Comparison of ENCODE assay signal across 22 cellular contexts in the genomic region with DNA sequence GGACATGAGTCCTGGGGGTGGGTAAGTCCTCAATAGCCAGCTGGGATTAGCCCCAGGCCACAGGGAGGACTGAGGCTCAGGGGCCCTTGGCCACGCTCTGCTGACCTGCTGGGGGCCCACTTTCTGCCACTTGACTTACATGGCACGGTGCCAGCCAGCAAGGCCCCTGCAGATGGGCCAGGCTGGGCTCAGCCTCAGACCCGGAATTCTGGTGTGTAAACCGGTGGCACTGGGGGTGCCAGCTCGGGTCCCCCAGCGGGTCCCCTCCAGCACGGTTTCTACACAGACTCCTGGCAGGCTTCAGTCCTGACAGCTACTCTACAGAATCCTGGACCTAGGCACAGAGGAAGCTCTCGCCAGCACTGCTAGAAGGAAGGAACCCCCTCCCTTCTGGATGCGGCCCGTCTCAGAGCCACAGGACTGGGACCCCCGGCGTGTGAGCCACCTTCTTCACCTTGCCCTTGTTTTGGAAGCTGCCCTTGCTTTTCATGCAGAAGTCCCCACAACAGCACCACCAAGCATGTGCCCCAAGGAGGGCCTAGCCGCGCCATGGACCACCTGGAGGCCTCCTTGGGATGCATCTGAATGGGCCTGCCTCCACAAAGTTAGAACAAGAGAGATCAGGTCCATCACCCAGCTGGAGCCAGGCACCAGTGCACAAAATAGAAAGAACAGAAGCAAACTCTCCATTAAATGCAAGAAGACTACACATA. TPM values are rescaled to one million over a fixed set of nuclear protein-coding genes. Genes with fewer than 3 reads are reported as not detected.
DNase-seq lines count a peak whose midpoint lies in the region; ATAC-seq and TF ChIP-seq lines count a peak whose summit lies in the region.
"Had no signal": no experiment of that assay in that cellular context is flagged by ENCODE, and none has a peak within 500 bp of the region (broad histone marks: within the 10 kb centered on the region; RNA-seq: fewer than 3 reads in every experiment).

No MANE protein-coding gene starts in this region.

- no peaks in the 10 kb centered on the region for H3K4me1 ChIP-seq in RWPE2 (ENCODE audit: insufficient read depth, poor library complexity, severe bottlenecking)
- H3K4me1 ChIP-seq in lower lobe of right lung = peaks cover 29% of the 10 kb centered on the region
- H3K4me1 ChIP-seq in upper lobe of right lung = peaks cover 13% of the 10 kb centered on the region

- H3K9me3 ChIP-seq in RWPE2 (ENCODE audit: severe bottlenecking) (no peaks in the 10 kb centered on the region), lower lobe of right lung (no peaks in the 10 kb centered on the region), upper lobe of right lung (no peaks in the 10 kb centered on the region)
- H3K9me3 ChIP-seq: suprapubic skin had no signal

- ATAC-seq in left cardiac atrium (no peak), RWPE2 (ENCODE audit: low read depth) (no peak), lower lobe of right lung (no peak), upper lobe of right lung (no peak)
- ATAC-seq: activated CD4-positive, CD25-positive, alpha-beta regulatory T cell treated with anti-CD3 and anti-CD28 coated beads, Interleukin-2, amount 50 U/mL, for 24 hours; activated CD8-positive, alpha-beta T cell treated with anti-CD3 and anti-CD28 coated beads, Interleukin-2, amount 10 ng/mL, durations not matched to agents 7 days and 5 days; activated T-cell treated with anti-CD3 and anti-CD28 coated beads, Interleukin-2, amount 50 U/mL, for 4 hours; stimulated activated naive B cell treated with anti-CD40 and anti-IgM and Interleukin-4, amounts not matched to agents 10 μg/mL and 1 μg/mL and 100 μg/mL, for 72 hours had no signal

- H3K4me3 ChIP-seq in RWPE2 (ENCODE audit: severe bottlenecking) = no peak overlapping the region
- no peak overlapping the region for H3K4me3 ChIP-seq in lower lobe of right lung
- H3K4me3 ChIP-seq in upper lobe of right lung = no peak overlapping the region
- H3K4me3 ChIP-seq: cardiac muscle cell, suprapubic skin had no signal

- no peaks in the 10 kb centered on the region for H3K36me3 ChIP-seq in RWPE2 (ENCODE audit: low read depth)
- peaks cover 6% of the 10 kb centered on the region for H3K36me3 ChIP-seq in lower lobe of right lung
- H3K36me3 ChIP-seq in upper lobe of right lung = no peaks in the 10 kb centered on the region
- H3K36me3 ChIP-seq: cardiac muscle cell had no signal

- DNase-seq in cardiac septum (ENCODE audit: low spot score) = peak; percentile 26
- no peak for DNase-seq in left cardiac atrium
- DNase-seq in RWPE2 (ENCODE audit: low spot score) = peak; percentile 38
- peak; percentile 41 for DNase-seq in lower lobe of right lung
- peak; percentile 58 for DNase-seq in upper lobe of right lung
- no peak for DNase-seq in NCI-H748 (lab: John Stamatoyannopoulos, UW; ENCODE audit: unreplicated experiment)
- no peak for DNase-seq in RPMI8226
- DNase-seq in NCI-H1417 (lab: John Stamatoyannopoulos, UW) = no peak
- DNase-seq: activated CD8-positive, alpha-beta T cell treated with anti-CD3 and anti-CD28 coated beads, Interleukin-2, amount 10 ng/mL, durations not matched to agents 7 days and 5 days; activated naive CD4-positive, alpha-beta T cell treated with anti-CD3 and anti-CD28 coated beads, Interleukin-2, amount 10 ng/mL, durations not matched to agents 7 days and 5 days; activated T-cell treated with anti-CD3 and anti-CD28 coated beads, Interleukin-2, amount 50 U/mL, for 4 hours; mesenchymal stem cell; NCI-H1105; NCI-H2227 treated with DMSO at 0.1 percent for 48 hours; NCI-H774; stimulated activated CD4-positive, alpha-beta T cell treated with anti-CD3 and anti-CD28 coated beads, Interleukin-12 subunit alpha, Interleukin-12 subunit beta, amount 100 ng/mL, for 4 hours; stimulated activated CD4-positive, alpha-beta T cell treated with anti-CD3 and anti-CD28 coated beads, Interleukin-4, amount 100 ng/mL, for 24 hours; stimulated activated naive B cell treated with anti-CD40 and anti-IgM and Interleukin-4, amounts not matched to agents 10 μg/mL and 1 μg/mL and 100 μg/mL, for 72 hours had no signal

- no peak overlapping the region for H3K27ac ChIP-seq in RWPE2 (ENCODE audit: poor library complexity, severe bottlenecking)
- H3K27ac ChIP-seq in lower lobe of right lung = no peak overlapping the region
- H3K27ac ChIP-seq in upper lobe of right lung = no peak overlapping the region
- H3K27ac ChIP-seq: C4-2B, cardiac muscle cell, suprapubic skin had no signal

- TF ChIP-seq CTCF in RWPE2 (IDR thresholded peaks at IDR 0.05; ENCODE audit: poor library complexity, severe bottlenecking) (no peak), lower lobe of right lung (IDR thresholded peaks at IDR 0.05) (no peak), upper lobe of right lung (IDR thresholded peaks at IDR 0.05) (no peak)

- H3K27me3 ChIP-seq in RWPE2 (ENCODE audit: insufficient read depth, poor library complexity, severe bottlenecking) (no peaks in the 10 kb centered on the region), lower lobe of right lung (ENCODE audit: low read depth) (no peaks in the 10 kb centered on the region), upper lobe of right lung (no peaks in the 10 kb centered on the region)
- H3K27me3 ChIP-seq: cardiac muscle cell, suprapubic skin had no signal

- intact Hi-C loops in cardiac septum (cut with DNase I) (no loop called here), left cardiac atrium (cut with DNase I) (loop anchor here in 1 of 2 donors (10.0 kb wide), 1 partner anchor 78 kb away; no protein-coding TSS in a partner anchor), lower lobe of right lung (cut with DNase I) (no loop called here), upper lobe of right lung (cut with DNase I) (no loop called here)

RNA-seq across cellular contexts. Expression of a gene that starts 8.0 kb away (rescaled TPM):
- total RNA-seq in cardiac septum (34.4 TPM), left cardiac atrium (10 to 100 TPM; 25.6 to 31.2 TPM), lower lobe of right lung (44.9 TPM), upper lobe of right lung (44.1 TPM)

Comparison
In these comparisons a context has a peak if more than half of its experiments do, and no peak if none do; other contexts are left out.
1. DNase-seq: peak in cardiac septum (single experiment), RWPE2 (single experiment), lower lobe of right lung (single experiment) and upper lobe of right lung (single experiment); none in left cardiac atrium (single experiment), NCI-H748 (single experiment), RPMI8226 (single experiment) and NCI-H1417 (0 of 3).